10 cellular contexts compared by ENCODE assay signal in genomic region chr21:45532826-45533730, GRCh38. TPM values are rescaled to one million over a fixed set of nuclear protein-coding genes. Genes with fewer than 3 reads are reported as not detected.
DNase-seq lines count a peak whose midpoint lies in the region; ATAC-seq and TF ChIP-seq lines count a peak whose summit lies in the region.
"Had no signal": no experiment of that assay in that cellular context is flagged by ENCODE, and none has a peak within 500 bp of the region (broad histone marks: within the 10 kb centered on the region; RNA-seq: fewer than 3 reads in every experiment).

No MANE protein-coding gene starts in this region.

- H3K9me3 ChIP-seq in WERI-Rb-1 (ENCODE audit: severe bottlenecking) = no peaks in the 10 kb centered on the region
- H3K9me3 ChIP-seq in vagina = no peaks in the 10 kb centered on the region

- H3K36me3 ChIP-seq in WERI-Rb-1 (peaks cover 77% of the 10 kb centered on the region), vagina (no peaks in the 10 kb centered on the region)

- peak overlapping the region; percentile 62 for H3K4me3 Mint-ChIP-seq in activated CD4-positive, alpha-beta T cell treated with anti-CD3 and anti-CD28 coated beads, Interleukin-2, amount 10 ng/mL, durations not matched to agents 24 days and 14 days
- peak overlapping the region; percentile 32 for H3K4me3 Mint-ChIP-seq in stimulated activated memory B cell treated with anti-CD40 and anti-IgM and Interleukin-4, amounts not matched to agents 10 μg/mL and 1 μg/mL and 100 μg/mL, for 72 hours
- H3K4me3 Mint-ChIP-seq: mesothelial cell of epicardium had no signal

- no peak for DNase-seq in activated CD4-positive, alpha-beta T cell treated with anti-CD3 and anti-CD28 coated beads, Interleukin-2, amount 10 ng/mL, durations not matched to agents 24 days and 14 days
- no peak for DNase-seq in activated CD4-positive, alpha-beta T cell treated with anti-CD3 and anti-CD28 coated beads, Interleukin-2, amount 50 U/mL, for 48 hours
- DNase-seq in WERI-Rb-1 (no peak), left cardiac atrium (peak; percentile 20), vagina (ENCODE audit: extremely low spot score in 2 of 2) (no peak), NCI-H226 (no peak), KG1 (lab: John Stamatoyannopoulos, UW) (no peak)
- DNase-seq: NCI-H1105 had no signal

- no peak for TF ChIP-seq CTCF in WERI-Rb-1 (IDR thresholded peaks at IDR 0.05; ENCODE audit: low read depth, low read length)
- no peak for TF ChIP-seq CTCF in vagina (IDR thresholded peaks at IDR 0.05)

- H3K36me3 Mint-ChIP-seq in activated CD4-positive, alpha-beta T cell treated with anti-CD3 and anti-CD28 coated beads, Interleukin-2, amount 10 ng/mL, durations not matched to agents 24 days and 14 days (ENCODE audit: low read depth) = peaks cover 28% of the 10 kb centered on the region
- peaks cover 23% of the 10 kb centered on the region for H3K36me3 Mint-ChIP-seq in stimulated activated memory B cell treated with anti-CD40 and anti-IgM and Interleukin-4, amounts not matched to agents 10 μg/mL and 1 μg/mL and 100 μg/mL, for 72 hours

- intact Hi-C loops in activated CD4-positive, alpha-beta T cell treated with anti-CD3 and anti-CD28 coated beads, Interleukin-2, amount 10 ng/mL, durations not matched to agents 24 days and 14 days (cut with micrococcal nuclease) = no loop called here
- intact Hi-C loops in left cardiac atrium (cut with DNase I) = no loop called here
- intact Hi-C loops in vagina (cut with DNase I) = no loop called here

- no peaks in the 10 kb centered on the region for H3K4me1 ChIP-seq in vagina

- no peaks in the 10 kb centered on the region for H3K9me3 Mint-ChIP-seq in activated CD4-positive, alpha-beta T cell treated with anti-CD3 and anti-CD28 coated beads, Interleukin-2, amount 10 ng/mL, durations not matched to agents 24 days and 14 days
- H3K9me3 Mint-ChIP-seq in stimulated activated memory B cell treated with anti-CD40 and anti-IgM and Interleukin-4, amounts not matched to agents 10 μg/mL and 1 μg/mL and 100 μg/mL, for 72 hours = no peaks in the 10 kb centered on the region
- H3K9me3 Mint-ChIP-seq: mesothelial cell of epicardium had no signal

- H3K27me3 Mint-ChIP-seq in activated CD4-positive, alpha-beta T cell treated with anti-CD3 and anti-CD28 coated beads, Interleukin-2, amount 10 ng/mL, durations not matched to agents 24 days and 14 days = no peaks in the 10 kb centered on the region
- H3K27me3 Mint-ChIP-seq in stimulated activated memory B cell treated with anti-CD40 and anti-IgM and Interleukin-4, amounts not matched to agents 10 μg/mL and 1 μg/mL and 100 μg/mL, for 72 hours = no peaks in the 10 kb centered on the region

- peaks cover 6% of the 10 kb centered on the region for H3K4me1 Mint-ChIP-seq in activated CD4-positive, alpha-beta T cell treated with anti-CD3 and anti-CD28 coated beads, Interleukin-2, amount 10 ng/mL, durations not matched to agents 24 days and 14 days
- H3K4me1 Mint-ChIP-seq in stimulated activated memory B cell treated with anti-CD40 and anti-IgM and Interleukin-4, amounts not matched to agents 10 μg/mL and 1 μg/mL and 100 μg/mL, for 72 hours = peaks cover 33% of the 10 kb centered on the region

- TF ChIP-seq POLR2A in vagina (IDR thresholded peaks at IDR 0.05) = no peak

- ATAC-seq in left cardiac atrium = no peak
- no peak for ATAC-seq in stimulated activated memory B cell treated with anti-CD40 and anti-IgM and Interleukin-4, amounts not matched to agents 10 μg/mL and 1 μg/mL and 100 μg/mL, for 72 hours

- peak overlapping the region; percentile 76 for H3K27ac Mint-ChIP-seq in activated CD4-positive, alpha-beta T cell treated with anti-CD3 and anti-CD28 coated beads, Interleukin-2, amount 10 ng/mL, durations not matched to agents 24 days and 14 days
- H3K27ac Mint-ChIP-seq in stimulated activated memory B cell treated with anti-CD40 and anti-IgM and Interleukin-4, amounts not matched to agents 10 μg/mL and 1 μg/mL and 100 μg/mL, for 72 hours = peak overlapping the region; percentile 78
- H3K27ac Mint-ChIP-seq: mesothelial cell of epicardium had no signal

- H3K27ac ChIP-seq in WERI-Rb-1 (peak overlapping the region; percentile 86), vagina (no peak overlapping the region)

- no peaks in the 10 kb centered on the region for H3K27me3 ChIP-seq in WERI-Rb-1 (ENCODE audit: insufficient read depth, low read depth, severe bottlenecking)
- H3K27me3 ChIP-seq in vagina = no peaks in the 10 kb centered on the region

- H3K4me3 ChIP-seq in WERI-Rb-1 (ENCODE audit: low read depth, low read length) = no peak overlapping the region
- no peak overlapping the region for H3K4me3 ChIP-seq in vagina

RNA-seq across cellular contexts. Expression of gene SLC19A1, which starts 9.2 kb away (rescaled TPM):
- total RNA-seq in activated CD4-positive, alpha-beta T cell treated with anti-CD3 and anti-CD28 coated beads, Interleukin-2, amount 10 ng/mL, durations not matched to agents 24 days and 14 days = 100 and 102 TPM in 2 replicates
- 1 to 10 TPM; 5.4 to 8.6 TPM for total RNA-seq in left cardiac atrium
- 4.9 TPM for total RNA-seq in vagina

Comparison
In these comparisons a context has a peak if more than half of its experiments do, and no peak if none do; other contexts are left out.
1. RNA of gene SLC19A1, which starts 9.2 kb away (total RNA-seq): 100 to 102 TPM in activated CD4-positive, alpha-beta T cell treated with anti-CD3 and anti-CD28 coated beads, Interleukin-2, amount 10 ng/mL, durations not matched to agents 24 days and 14 days; 5.4 to 8.6 TPM in left cardiac atrium and 4.9 TPM in vagina (single experiment); every median in the first group is over 10 times any median in the second.